In the genomic region with DNA sequence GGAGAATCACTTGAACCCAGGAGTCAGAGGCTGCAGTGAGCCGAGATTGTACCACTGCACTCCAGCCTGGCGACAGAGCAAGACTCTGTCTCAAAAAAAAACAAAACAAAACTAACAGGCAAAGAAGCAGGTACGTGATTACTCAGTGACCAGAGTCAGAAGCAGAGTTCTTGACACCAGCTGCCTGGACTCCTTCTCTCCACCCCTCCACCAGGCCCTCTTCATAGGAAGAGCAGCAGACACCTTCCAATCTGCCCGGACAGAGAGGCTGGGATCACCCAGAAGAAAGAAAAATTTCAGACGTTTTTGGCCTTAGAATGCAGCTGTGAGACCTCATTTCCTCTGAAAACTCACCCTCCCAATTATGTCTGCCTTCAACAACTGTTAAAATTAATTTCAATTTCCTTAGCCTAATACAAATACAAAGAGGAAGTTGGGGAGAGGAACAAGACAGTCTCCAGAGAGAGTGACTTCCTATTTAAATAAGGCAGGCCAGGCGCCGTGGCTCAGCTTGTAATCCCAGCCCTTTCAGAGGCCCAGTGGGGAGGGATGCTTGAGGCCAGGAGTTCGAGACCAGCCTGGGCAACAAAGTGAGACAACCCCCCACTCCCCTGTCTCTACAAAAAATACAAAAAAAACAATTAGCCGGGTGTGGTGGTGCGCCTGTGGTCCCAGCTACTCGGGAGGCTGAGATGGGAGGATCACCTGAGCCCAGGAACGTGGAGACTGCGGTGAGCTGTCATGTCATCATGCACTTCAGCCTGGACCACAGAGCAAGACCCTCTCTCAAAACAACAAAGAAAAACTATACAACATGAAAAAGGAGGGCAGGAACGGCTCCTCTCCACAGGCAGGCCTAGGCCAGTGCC, we compare ENCODE assay signal across 8 cellular contexts. TPM values are rescaled to one million over a fixed set of nuclear protein-coding genes. Genes with fewer than 3 reads are reported as not detected.
DNase-seq lines count a peak whose midpoint lies in the region; ATAC-seq and TF ChIP-seq lines count a peak whose summit lies in the region.

No MANE protein-coding gene starts in this region.

- intact Hi-C loops in left colon (cut with DNase I, micrococcal nuclease): no loop called here

- H3K4me3 Mint-ChIP-seq in activated naive CD8-positive, alpha-beta T cell treated with anti-CD3 and anti-CD28 coated beads, Interleukin-2, amount 50 U/mL, for 24 hours: peak overlapping the region; percentile 84

- peaks cover 12% of the 10 kb centered on the region for H3K36me3 Mint-ChIP-seq in activated naive CD8-positive, alpha-beta T cell treated with anti-CD3 and anti-CD28 coated beads, Interleukin-2, amount 50 U/mL, for 24 hours (ENCODE audit: low read depth)

- H3K27me3 Mint-ChIP-seq in activated naive CD8-positive, alpha-beta T cell treated with anti-CD3 and anti-CD28 coated beads, Interleukin-2, amount 50 U/mL, for 24 hours: no peaks in the 10 kb centered on the region

- H3K9me3 ChIP-seq in DND-41 (ENCODE audit: insufficient read depth, low read length, severe bottlenecking): no peaks in the 10 kb centered on the region
- no peaks in the 10 kb centered on the region for H3K9me3 ChIP-seq in thoracic aorta

- peaks cover 62% of the 10 kb centered on the region for H3K79me2 ChIP-seq in DND-41 (ENCODE audit: insufficient read depth, low read length)

- TF ChIP-seq CTCF in DND-41 (IDR thresholded peaks at IDR 0.05; ENCODE audit: borderline replicate concordance, extremely low read depth, low read length, poor library complexity, severe bottlenecking) (no peak), thoracic aorta (IDR thresholded peaks at IDR 0.05) (no peak)

- H3K27me3 ChIP-seq in DND-41 (ENCODE audit: insufficient read depth, low read length, poor library complexity): no peaks in the 10 kb centered on the region
- no peaks in the 10 kb centered on the region for H3K27me3 ChIP-seq in thoracic aorta (replicated peaks; ENCODE audit: insufficient read depth)

- DNase-seq in DND-41: no peak
- DNase-seq in KG1 (lab: John Stamatoyannopoulos, UW): peak; percentile 60
- DNase-seq in activated naive CD8-positive, alpha-beta T cell treated with anti-CD3 and anti-CD28 coated beads, Interleukin-2, amount 50 U/mL, for 24 hours: peak; percentile 18
- peak; percentile 50 to 53 for DNase-seq in left colon
- no peak for DNase-seq in thoracic aorta (ENCODE audit: low spot score)
- DNase-seq in NCI-H1417 treated with DMSO at 0.1 percent for 48 hours (lab: John Stamatoyannopoulos, UW): no peak

- H3K4me1 Mint-ChIP-seq in activated naive CD8-positive, alpha-beta T cell treated with anti-CD3 and anti-CD28 coated beads, Interleukin-2, amount 50 U/mL, for 24 hours: peaks cover 40% of the 10 kb centered on the region

- no peak overlapping the region; the same call in 1 of the 2 replicates for H2AFZ ChIP-seq in DND-41 (ENCODE audit: low read depth, low read length)

- H3K36me3 ChIP-seq in DND-41 (ENCODE audit: insufficient read depth, low read length): peaks cover 33% of the 10 kb centered on the region
- no peaks in the 10 kb centered on the region for H3K36me3 ChIP-seq in thoracic aorta

- H3K27ac Mint-ChIP-seq in activated naive CD8-positive, alpha-beta T cell treated with anti-CD3 and anti-CD28 coated beads, Interleukin-2, amount 50 U/mL, for 24 hours: peak overlapping the region; percentile 64

- peaks cover 48% of the 10 kb centered on the region for H4K20me1 ChIP-seq in DND-41 (ENCODE audit: insufficient read depth, low read length)

- H3K4me3 ChIP-seq in DND-41 (ENCODE audit: low read depth in 1 of 2, low read length in 2 of 2) (peak overlapping the region; percentile 79 to 96; a peak in 3 of 4 replicates), thoracic aorta (peak overlapping the region; percentile 97)

- H3K4me1 ChIP-seq in DND-41 (ENCODE audit: insufficient read depth, low read length) (peaks cover 45% of the 10 kb centered on the region), thoracic aorta (ENCODE audit: control insufficient read depth in 1 of 2, low read depth in 2 of 2) (peaks cover 14 to 46% of the 10 kb centered on the region in 2 donors)

- H3K4me2 ChIP-seq in DND-41 (ENCODE audit: insufficient read depth, low read length): peak overlapping the region; percentile 100

- ATAC-seq in DND-41 (ENCODE audit: insufficient read depth, low read depth) (no peak), left colon (no peak), thoracic aorta (ENCODE audit: insufficient number of reproducible peaks, low FRiP score, low read depth) (no peak), HG02798 (IDR thresholded peaks at IDR 0.05; ENCODE audit: poor library complexity, unreplicated experiment) (no peak), HG03457 (IDR thresholded peaks at IDR 0.05; ENCODE audit: unreplicated experiment) (no peak)
- no peak for ATAC-seq in activated naive CD8-positive, alpha-beta T cell treated with anti-CD3 and anti-CD28 coated beads, Interleukin-2, amount 50 U/mL, for 24 hours

- peak overlapping the region; percentile 71 for H3K9ac ChIP-seq in DND-41 (ENCODE audit: low read depth, low read length)

- H3K9me3 Mint-ChIP-seq in activated naive CD8-positive, alpha-beta T cell treated with anti-CD3 and anti-CD28 coated beads, Interleukin-2, amount 50 U/mL, for 24 hours: no peaks in the 10 kb centered on the region

- peak overlapping the region; percentile 73 for H3K27ac ChIP-seq in DND-41 (ENCODE audit: low read length)
- no peak overlapping the region for H3K27ac ChIP-seq in thoracic aorta

RNA-seq across cellular contexts. Expression of a gene that starts 1.6 kb away (rescaled TPM):
- total RNA-seq in left colon (100 to 1,000 TPM in 1 of 2 donors, 10 to 100 TPM in 1; 59.4 to 119 TPM), thoracic aorta (10 to 100 TPM; 39.1 to 51.2 TPM)

RNA-seq across cellular contexts. Expression of a gene that starts 14.6 kb away (rescaled TPM):
- 10 to 100 TPM; 42.4 to 77.8 TPM for total RNA-seq in left colon
- 10 to 100 TPM in 1 of 2 donors, 1 to 10 TPM in 1; 8.5 to 11.6 TPM for total RNA-seq in thoracic aorta

RNA-seq across cellular contexts. Expression of a gene that starts 38.6 kb away (rescaled TPM):
- 10 to 100 TPM; 72.6 to 96.2 TPM for total RNA-seq in left colon
- total RNA-seq in thoracic aorta: 10 to 100 TPM; 12.0 to 31.5 TPM

Comparison
In these comparisons a context has a peak if more than half of its experiments do, and no peak if none do; other contexts are left out.
1. DNase-seq: peak in KG1 (single experiment), activated naive CD8-positive, alpha-beta T cell treated with anti-CD3 and anti-CD28 coated beads, Interleukin-2, amount 50 U/mL, for 24 hours (single experiment) and left colon (2 of 2); none in DND-41 (single experiment), thoracic aorta (single experiment) and NCI-H1417 treated with DMSO at 0.1 percent for 48 hours (single experiment).